ENCODE assay signal across 17 cellular contexts in the genomic region with DNA sequence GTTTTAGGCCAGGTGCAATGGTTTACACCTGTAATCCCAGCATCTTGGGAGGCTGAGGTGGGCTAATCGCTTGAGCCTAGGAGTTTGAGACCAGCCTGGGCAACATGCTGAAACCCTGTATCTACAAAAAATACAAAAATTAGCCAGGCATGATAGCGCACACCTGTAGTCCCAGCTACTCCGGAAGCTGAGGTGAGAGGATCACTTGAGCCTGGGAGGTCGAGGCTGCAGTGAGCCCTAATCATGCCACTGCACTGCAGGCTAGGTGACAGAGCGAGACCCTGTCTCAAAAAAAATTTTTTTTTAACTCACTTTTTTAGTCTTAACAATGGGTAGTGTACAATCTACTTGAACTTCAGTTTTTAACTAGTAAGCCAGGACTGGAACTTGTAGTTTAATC.
"Had no signal": no experiment of that assay in that cellular context is flagged by ENCODE, and none has a peak within 500 bp of the region (broad histone marks: within the 10 kb centered on the region; RNA-seq: fewer than 3 reads in every experiment).

No MANE protein-coding gene starts in this region.

- H3K4me2 ChIP-seq: hepatocyte, neural progenitor cell had no signal

- H3K27ac ChIP-seq: brain microvascular endothelial cell, esophagus squamous epithelium, hepatocyte, neural progenitor cell, upper lobe of left lung had no signal

- H3K4me3 Mint-ChIP-seq: activated naive CD8-positive, alpha-beta T cell treated with anti-CD3 and anti-CD28 coated beads, Interleukin-2, amount 10 ng/mL, durations not matched to agents 7 days and 5 days; activated T-helper 1 cell treated with anti-CD3 and anti-CD28 coated beads, Interleukin-12 subunit alpha, Interleukin-12 subunit beta, Interleukin-2, Interleukin-4 antibody, amounts not matched to agents 30 ng/mL and 10 ng/mL and 1 ng/mL, durations not matched to agents 14 hours and 24 hours and 36 hours; central memory CD8-positive, alpha-beta T cell; neural progenitor cell; stimulated activated naive CD8-positive, alpha-beta T cell treated with anti-CD3 and anti-CD28 coated beads, Interleukin-15, amount 100 ng/mL, for 72 hours had no signal

- H3K27me3 Mint-ChIP-seq: activated naive CD8-positive, alpha-beta T cell treated with anti-CD3 and anti-CD28 coated beads, Interleukin-2, amount 10 ng/mL, durations not matched to agents 7 days and 5 days; central memory CD8-positive, alpha-beta T cell; naive B cell; stimulated activated naive CD8-positive, alpha-beta T cell treated with anti-CD3 and anti-CD28 coated beads, Interleukin-15, amount 100 ng/mL, for 72 hours had no signal

- H3K4me1 ChIP-seq: esophagus squamous epithelium, neural progenitor cell, upper lobe of left lung had no signal

- H3K36me3 ChIP-seq: brain microvascular endothelial cell, esophagus squamous epithelium, upper lobe of left lung had no signal

- H3K4me1 Mint-ChIP-seq: activated naive CD8-positive, alpha-beta T cell treated with anti-CD3 and anti-CD28 coated beads, Interleukin-2, amount 10 ng/mL, durations not matched to agents 7 days and 5 days; neural progenitor cell had no signal

- H3K27me3 ChIP-seq: brain microvascular endothelial cell, esophagus squamous epithelium, hepatocyte, neural progenitor cell, upper lobe of left lung had no signal

- H3K9me3 ChIP-seq: esophagus squamous epithelium had no signal

- H3K9ac ChIP-seq: neural progenitor cell had no signal

- ATAC-seq: sciatic nerve; stimulated activated naive CD8-positive, alpha-beta T cell treated with anti-CD3 and anti-CD28 coated beads, Interleukin-15, amount 100 ng/mL, for 72 hours had no signal

- H3K4me3 ChIP-seq: esophagus squamous epithelium, hepatocyte, neural progenitor cell, upper lobe of left lung had no signal

- H3K27ac Mint-ChIP-seq: activated naive CD8-positive, alpha-beta T cell treated with anti-CD3 and anti-CD28 coated beads, Interleukin-2, amount 10 ng/mL, durations not matched to agents 7 days and 5 days; activated T-helper 1 cell treated with anti-CD3 and anti-CD28 coated beads, Interleukin-12 subunit alpha, Interleukin-12 subunit beta, Interleukin-2, Interleukin-4 antibody, amounts not matched to agents 30 ng/mL and 10 ng/mL and 1 ng/mL, durations not matched to agents 14 hours and 24 hours and 36 hours; neural progenitor cell; stimulated activated naive CD8-positive, alpha-beta T cell treated with anti-CD3 and anti-CD28 coated beads, Interleukin-15, amount 100 ng/mL, for 72 hours had no signal

- DNase-seq: activated CD4-positive, alpha-beta T cell treated with anti-CD3 and anti-CD28 coated beads, Interleukin-2, amount 50 U/mL, for 1 hour; activated CD4-positive, CD25-positive, alpha-beta regulatory T cell; activated CD8-positive, alpha-beta memory T cell treated with anti-CD3 and anti-CD28 coated beads for 24 hours; activated naive CD8-positive, alpha-beta T cell treated with anti-CD3 and anti-CD28 coated beads, Interleukin-2, amount 10 ng/mL, durations not matched to agents 7 days and 5 days; brain microvascular endothelial cell; cortex of kidney; effector CD8-positive, alpha-beta T cell; esophagus squamous epithelium; islet precursor cell; naive B cell; stimulated activated naive CD8-positive, alpha-beta T cell treated with anti-CD3 and anti-CD28 coated beads, Interleukin-15, amount 100 ng/mL, for 72 hours; upper lobe of left lung had no signal

- H2AFZ ChIP-seq: hepatocyte, neural progenitor cell had no signal
